ENCODE assay signal across 1 cellular context in the genomic region with DNA sequence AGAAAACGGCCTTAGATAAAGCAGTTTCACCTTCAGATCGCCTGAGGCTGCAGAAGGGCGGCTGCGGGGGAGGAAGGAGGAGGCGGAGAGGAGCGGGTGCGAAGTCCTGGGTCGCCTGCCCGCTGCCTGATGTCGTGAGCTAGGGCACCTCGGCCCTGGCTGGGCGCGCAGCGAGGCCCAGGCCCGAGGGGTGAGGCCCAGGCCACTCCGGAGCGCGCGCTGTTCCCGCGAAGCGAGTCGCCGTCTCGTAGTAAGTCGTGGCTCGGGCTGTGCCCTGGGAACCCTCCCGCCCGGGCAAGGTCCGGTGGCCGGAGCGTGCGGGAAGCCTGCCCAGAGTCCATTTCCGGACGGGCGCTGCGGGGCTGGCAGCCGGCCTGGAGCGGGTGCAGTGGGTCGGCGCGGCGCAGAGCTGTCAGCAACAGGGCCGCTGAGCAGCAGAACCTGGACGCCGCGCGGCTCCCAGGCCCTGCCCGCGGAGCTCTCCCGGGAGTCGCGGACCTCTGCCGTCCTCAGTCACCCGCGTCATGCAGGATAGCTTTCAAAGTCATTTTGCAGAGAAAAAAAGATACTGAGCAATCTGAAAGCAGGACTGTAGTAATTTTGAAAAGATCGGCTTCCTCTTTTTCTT.
TF ChIP-seq lines count a peak whose summit lies in the region.

No MANE protein-coding gene starts in this region.

TF ChIP-seq in HepG2, 621 proteins besides CTCF, POLR2A, EP300 and RAD21 (continued from another document and continues in another):
- TF ChIP-seq STAT6 (CRISPR knock-in tag; IDR thresholded peaks at IDR 0.05; ENCODE audit: borderline replicate concordance) = no peak
- no peak for TF ChIP-seq TEAD2 (CRISPR knock-in tag; IDR thresholded peaks at IDR 0.05)
- peak; percentile 81 for TF ChIP-seq ARID4A (CRISPR knock-in tag; IDR thresholded peaks at IDR 0.05; ENCODE audit: borderline replicate concordance)
- 0 out of 2 replicates have a peak, but pooled peaks have one; percentile 16 for TF ChIP-seq ZBTB42 (CRISPR knock-in tag; IDR thresholded peaks at IDR 0.05)
- peak; percentile 87 for TF ChIP-seq ZNF224 (CRISPR knock-in tag; IDR thresholded peaks at IDR 0.05)
- no peak for TF ChIP-seq ATRX (CRISPR knock-in tag; IDR thresholded peaks at IDR 0.05; ENCODE audit: borderline replicate concordance)
- TF ChIP-seq SRSF1 (optimal IDR thresholded peaks at IDR 0.05; ENCODE audit: low read depth, low read length) = no peak
- TF ChIP-seq ZNF296 (CRISPR knock-in tag; conservative IDR thresholded peaks at IDR 0.05) = peak; percentile 91
- 0 out of 2 replicates have a peak, but pooled peaks have one; percentile 57 for TF ChIP-seq ZBTB3 (CRISPR knock-in tag; IDR thresholded peaks at IDR 0.05; ENCODE audit: borderline replicate concordance, low read depth)
- TF ChIP-seq TCF12 (IDR thresholded peaks at IDR 0.05) = no peak
- no peak for TF ChIP-seq TCF12 (CRISPR knock-in tag; IDR thresholded peaks at IDR 0.05)
- no peak for TF ChIP-seq ZNF180 (CRISPR knock-in tag; IDR thresholded peaks at IDR 0.05; ENCODE audit: borderline replicate concordance, low read depth)
- TF ChIP-seq RELA (CRISPR knock-in tag; IDR thresholded peaks at IDR 0.05) = no peak
- TF ChIP-seq GZF1 (CRISPR knock-in tag; IDR thresholded peaks at IDR 0.05) = no peak; the same call in 1 of the 2 replicates
- no peak for TF ChIP-seq TFAP4 (IDR thresholded peaks at IDR 0.05; ENCODE audit: borderline replicate concordance, low read depth)
- TF ChIP-seq AHR (CRISPR knock-in tag; IDR thresholded peaks at IDR 0.05) = 0 out of 2 replicates have a peak, but pooled peaks have one; percentile 30
- TF ChIP-seq FOXP4 (CRISPR knock-in tag; IDR thresholded peaks at IDR 0.05) = peak; percentile 29; the same call in 1 of the 2 replicates
- TF ChIP-seq CEBPB (IDR thresholded peaks at IDR 0.05; ENCODE audit: borderline replicate concordance, low read depth, low read length) = no peak
- TF ChIP-seq, protein P1, sequence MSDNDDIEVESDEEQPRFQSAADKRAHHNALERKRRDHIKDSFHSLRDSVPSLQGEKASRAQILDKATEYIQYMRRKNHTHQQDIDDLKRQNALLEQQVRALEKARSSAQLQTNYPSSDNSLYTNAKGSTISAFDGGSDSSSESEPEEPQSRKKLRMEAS (IDR thresholded peaks at IDR 0.05) = peak; percentile 79
- TF ChIP-seq NR2F6 (IDR thresholded peaks at IDR 0.05) = no peak
- no peak for TF ChIP-seq NR2F6 (CRISPR knock-in tag; IDR thresholded peaks at IDR 0.05)
- TF ChIP-seq, protein P2, sequence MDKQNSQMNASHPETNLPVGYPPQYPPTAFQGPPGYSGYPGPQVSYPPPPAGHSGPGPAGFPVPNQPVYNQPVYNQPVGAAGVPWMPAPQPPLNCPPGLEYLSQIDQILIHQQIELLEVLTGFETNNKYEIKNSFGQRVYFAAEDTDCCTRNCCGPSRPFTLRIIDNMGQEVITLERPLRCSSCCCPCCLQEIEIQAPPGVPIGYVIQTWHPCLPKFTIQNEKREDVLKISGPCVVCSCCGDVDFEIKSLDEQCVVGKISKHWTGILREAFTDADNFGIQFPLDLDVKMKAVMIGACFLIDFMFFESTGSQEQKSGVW (CRISPR knock-in tag; IDR thresholded peaks at IDR 0.05; ENCODE audit: borderline replicate concordance) = no peak
- TF ChIP-seq ZNF556 (CRISPR knock-in tag; IDR thresholded peaks at IDR 0.05; ENCODE audit: borderline replicate concordance) = peak; percentile 82; the same call in 1 of the 2 replicates
- TF ChIP-seq, protein P3, sequence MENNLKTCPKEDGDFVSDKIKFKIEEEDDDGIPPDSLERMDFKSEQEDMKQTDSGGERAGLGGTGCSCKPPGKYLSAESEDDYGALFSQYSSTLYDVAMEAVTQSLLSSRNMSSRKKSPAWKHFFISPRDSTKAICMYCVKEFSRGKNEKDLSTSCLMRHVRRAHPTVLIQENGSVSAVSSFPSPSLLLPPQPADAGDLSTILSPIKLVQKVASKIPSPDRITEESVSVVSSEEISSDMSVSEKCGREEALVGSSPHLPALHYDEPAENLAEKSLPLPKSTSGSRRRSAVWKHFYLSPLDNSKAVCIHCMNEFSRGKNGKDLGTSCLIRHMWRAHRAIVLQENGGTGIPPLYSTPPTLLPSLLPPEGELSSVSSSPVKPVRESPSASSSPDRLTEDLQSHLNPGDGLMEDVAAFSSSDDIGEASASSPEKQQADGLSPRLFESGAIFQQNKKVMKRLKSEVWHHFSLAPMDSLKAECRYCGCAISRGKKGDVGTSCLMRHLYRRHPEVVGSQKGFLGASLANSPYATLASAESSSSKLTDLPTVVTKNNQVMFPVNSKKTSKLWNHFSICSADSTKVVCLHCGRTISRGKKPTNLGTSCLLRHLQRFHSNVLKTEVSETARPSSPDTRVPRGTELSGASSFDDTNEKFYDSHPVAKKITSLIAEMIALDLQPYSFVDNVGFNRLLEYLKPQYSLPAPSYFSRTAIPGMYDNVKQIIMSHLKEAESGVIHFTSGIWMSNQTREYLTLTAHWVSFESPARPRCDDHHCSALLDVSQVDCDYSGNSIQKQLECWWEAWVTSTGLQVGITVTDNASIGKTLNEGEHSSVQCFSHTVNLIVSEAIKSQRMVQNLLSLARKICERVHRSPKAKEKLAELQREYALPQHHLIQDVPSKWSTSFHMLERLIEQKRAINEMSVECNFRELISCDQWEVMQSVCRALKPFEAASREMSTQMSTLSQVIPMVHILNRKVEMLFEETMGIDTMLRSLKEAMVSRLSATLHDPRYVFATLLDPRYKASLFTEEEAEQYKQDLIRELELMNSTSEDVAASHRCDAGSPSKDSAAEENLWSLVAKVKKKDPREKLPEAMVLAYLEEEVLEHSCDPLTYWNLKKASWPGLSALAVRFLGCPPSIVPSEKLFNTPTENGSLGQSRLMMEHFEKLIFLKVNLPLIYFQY (CRISPR knock-in tag; IDR thresholded peaks at IDR 0.05; ENCODE audit: borderline replicate concordance) = no peak
- TF ChIP-seq FIP1L1 (IDR thresholded peaks at IDR 0.05; ENCODE audit: borderline replicate concordance, insufficient read depth, low read depth, low read length) = no peak
- TF ChIP-seq E2F1 (CRISPR knock-in tag; IDR thresholded peaks at IDR 0.05) = peak; percentile 53; the same call in 1 of the 2 replicates
- TF ChIP-seq ZNF24 (IDR thresholded peaks at IDR 0.05) = no peak
- peak; percentile 39; the same call in 1 of the 2 replicates for TF ChIP-seq ZFP90 (CRISPR knock-in tag; IDR thresholded peaks at IDR 0.05; ENCODE audit: borderline replicate concordance)
- no peak for TF ChIP-seq ZFP36L2 (CRISPR knock-in tag; IDR thresholded peaks at IDR 0.05)
- TF ChIP-seq HHEX (CRISPR knock-in tag; IDR thresholded peaks at IDR 0.05) = no peak
- TF ChIP-seq, protein P4, sequence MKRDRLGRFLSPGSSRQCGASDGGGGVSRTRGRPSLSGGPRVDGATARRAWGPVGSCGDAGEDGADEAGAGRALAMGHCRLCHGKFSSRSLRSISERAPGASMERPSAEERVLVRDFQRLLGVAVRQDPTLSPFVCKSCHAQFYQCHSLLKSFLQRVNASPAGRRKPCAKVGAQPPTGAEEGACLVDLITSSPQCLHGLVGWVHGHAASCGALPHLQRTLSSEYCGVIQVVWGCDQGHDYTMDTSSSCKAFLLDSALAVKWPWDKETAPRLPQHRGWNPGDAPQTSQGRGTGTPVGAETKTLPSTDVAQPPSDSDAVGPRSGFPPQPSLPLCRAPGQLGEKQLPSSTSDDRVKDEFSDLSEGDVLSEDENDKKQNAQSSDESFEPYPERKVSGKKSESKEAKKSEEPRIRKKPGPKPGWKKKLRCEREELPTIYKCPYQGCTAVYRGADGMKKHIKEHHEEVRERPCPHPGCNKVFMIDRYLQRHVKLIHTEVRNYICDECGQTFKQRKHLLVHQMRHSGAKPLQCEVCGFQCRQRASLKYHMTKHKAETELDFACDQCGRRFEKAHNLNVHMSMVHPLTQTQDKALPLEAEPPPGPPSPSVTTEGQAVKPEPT (CRISPR knock-in tag; IDR thresholded peaks at IDR 0.05; ENCODE audit: low read depth) = peak; percentile 79; the same call in 1 of the 2 replicates
- TF ChIP-seq ZNF552 (CRISPR knock-in tag; IDR thresholded peaks at IDR 0.05; ENCODE audit: borderline replicate concordance) = 0 out of 2 replicates have a peak, but pooled peaks have one; percentile 52
- peak; percentile 87 for TF ChIP-seq KDM2A (CRISPR knock-in tag; IDR thresholded peaks at IDR 0.05; ENCODE audit: borderline replicate concordance, low read depth)
- TF ChIP-seq IKZF1 (IDR thresholded peaks at IDR 0.05) = no peak
